ENCODE assay signal across 8 cellular contexts in genomic region chr11:83681045-83681781, GRCh38.
DNase-seq lines count a peak whose midpoint lies in the region; ATAC-seq and TF ChIP-seq lines count a peak whose summit lies in the region.

No MANE protein-coding gene starts in this region.

- DNase-seq in AG09309 (ENCODE audit: low read depth): no peak
- peak; percentile 69 to 90 (median 76) for DNase-seq in NCI-H1417 (lab: John Stamatoyannopoulos, UW)
- DNase-seq in fibroblast of peridontal ligament (ENCODE audit: extremely low read depth): peak; percentile 2
- DNase-seq in iPS-NIHi7 (ENCODE audit: extremely low spot score): no peak
- DNase-seq in right lobe of liver: no peak
- DNase-seq in HuH-7 (ENCODE audit: low spot score): no peak
- no peak for DNase-seq in heart left ventricle

- H3K27me3 ChIP-seq in right lobe of liver (no peaks in the 10 kb centered on the region), heart left ventricle (peaks cover 0 to 13% (median 0%) of the 10 kb centered on the region in 9 donors)

- 64% methylated on average over 15 of the region's 15 CpGs for WGBS in right lobe of liver (ENCODE audit: insufficient coverage, low coverage, low lambda C conversion rate, missing lambda C conversion rate)
- 65 to 79% (median 73%) methylated on average over 15 of the region's 15 CpGs for WGBS in heart left ventricle, 4 donors

- no peaks in the 10 kb centered on the region for H3K9me3 ChIP-seq in right lobe of liver
- no peaks in the 10 kb centered on the region for H3K9me3 ChIP-seq in heart left ventricle

- H3K4me3 ChIP-seq in AG09309 (ENCODE audit: control insufficient read depth, low read depth, low read length) (peak overlapping the region; percentile 5; the same call in 1 of the 2 replicates), right lobe of liver (no peak overlapping the region), heart left ventricle (peak overlapping the region in 4 of 12 donors; percentile 5 to 32 (median 29))

- H3K36me3 ChIP-seq in right lobe of liver (no peaks in the 10 kb centered on the region), heart left ventricle (no peaks in the 10 kb centered on the region)

- TF ChIP-seq POLR2A in right lobe of liver (IDR thresholded peaks at IDR 0.05) (no peak), heart left ventricle (IDR thresholded peaks at IDR 0.05) (no peak)

- no peak for TF ChIP-seq CTCF in AG09309 (IDR thresholded peaks at IDR 0.05; ENCODE audit: control insufficient read depth, insufficient read depth, low read depth, low read length, missing control alignments)
- no peak for TF ChIP-seq CTCF in right lobe of liver (IDR thresholded peaks at IDR 0.05)
- TF ChIP-seq CTCF in heart left ventricle (IDR thresholded peaks at IDR 0.05): no peak

- intact Hi-C loops in right lobe of liver (cut with DNase I) (no loop called here), heart left ventricle (cut with DNase I) (loop anchor here in 1 of 10 donors (10.0 kb wide), 1 partner anchor 56 kb away; no protein-coding TSS in a partner anchor)

- ATAC-seq in GM21367 (IDR thresholded peaks at IDR 0.05; ENCODE audit: unreplicated experiment) (peak; percentile 58), right lobe of liver (no peak), heart left ventricle (no peak)

- no peak overlapping the region for H3K27ac ChIP-seq in right lobe of liver
- no peak overlapping the region for H3K27ac ChIP-seq in heart left ventricle

- H3K4me1 ChIP-seq in right lobe of liver (no peaks in the 10 kb centered on the region), heart left ventricle (no peaks in the 10 kb centered on the region)

Comparison
In these comparisons a context has a peak if more than half of its experiments do, and no peak if none do; other contexts are left out.
1. DNase-seq: peak in NCI-H1417 (3 of 3) and fibroblast of peridontal ligament (single experiment); none in AG09309 (single experiment), iPS-NIHi7 (single experiment), right lobe of liver (0 of 3), HuH-7 (single experiment) and heart left ventricle (0 of 5).